Comparison of ENCODE assay signal across 1 cellular context in the genomic region with DNA sequence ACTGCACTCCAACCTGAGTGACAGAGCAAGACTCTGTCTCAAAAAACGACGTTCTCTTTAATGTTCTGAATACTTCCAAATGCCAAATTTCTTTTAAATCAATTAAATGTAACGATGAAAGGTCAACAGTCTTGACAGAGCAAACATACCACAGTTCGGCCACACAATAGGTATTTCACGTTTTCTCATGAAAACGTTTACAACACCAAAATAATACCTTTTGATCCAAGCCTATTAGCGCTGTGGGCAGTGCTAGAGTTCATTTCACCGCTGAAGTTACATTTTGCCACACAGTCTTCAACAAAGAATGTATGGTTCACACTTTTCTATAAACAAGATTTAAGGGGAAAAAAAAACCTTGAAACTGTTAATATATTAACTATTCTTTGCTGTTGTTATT.
TF ChIP-seq lines count a peak whose summit lies in the region.

No MANE protein-coding gene starts in this region.

TF ChIP-seq in WTC11, 78 proteins besides CTCF, POLR2A, EP300 and RAD21 (continued from another document):
- TF ChIP-seq, protein P1, sequence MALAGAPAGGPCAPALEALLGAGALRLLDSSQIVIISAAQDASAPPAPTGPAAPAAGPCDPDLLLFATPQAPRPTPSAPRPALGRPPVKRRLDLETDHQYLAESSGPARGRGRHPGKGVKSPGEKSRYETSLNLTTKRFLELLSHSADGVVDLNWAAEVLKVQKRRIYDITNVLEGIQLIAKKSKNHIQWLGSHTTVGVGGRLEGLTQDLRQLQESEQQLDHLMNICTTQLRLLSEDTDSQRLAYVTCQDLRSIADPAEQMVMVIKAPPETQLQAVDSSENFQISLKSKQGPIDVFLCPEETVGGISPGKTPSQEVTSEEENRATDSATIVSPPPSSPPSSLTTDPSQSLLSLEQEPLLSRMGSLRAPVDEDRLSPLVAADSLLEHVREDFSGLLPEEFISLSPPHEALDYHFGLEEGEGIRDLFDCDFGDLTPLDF (CRISPR knock-in tag; IDR thresholded peaks at IDR 0.05): no peak
- TF ChIP-seq, protein P2, sequence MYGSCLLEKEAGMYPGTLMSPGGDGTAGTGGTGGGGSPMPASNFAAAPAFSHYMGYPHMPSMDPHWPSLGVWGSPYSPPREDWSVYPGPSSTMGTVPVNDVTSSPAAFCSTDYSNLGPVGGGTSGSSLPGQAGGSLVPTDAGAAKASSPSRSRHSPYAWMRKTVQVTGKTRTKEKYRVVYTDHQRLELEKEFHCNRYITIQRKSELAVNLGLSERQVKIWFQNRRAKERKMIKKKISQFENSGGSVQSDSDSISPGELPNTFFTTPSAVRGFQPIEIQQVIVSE (CRISPR knock-in tag; IDR thresholded peaks at IDR 0.05; ENCODE audit: borderline replicate concordance): no peak
- no peak for TF ChIP-seq SOX15 (CRISPR knock-in tag; IDR thresholded peaks at IDR 0.05)
- TF ChIP-seq, protein P3, sequence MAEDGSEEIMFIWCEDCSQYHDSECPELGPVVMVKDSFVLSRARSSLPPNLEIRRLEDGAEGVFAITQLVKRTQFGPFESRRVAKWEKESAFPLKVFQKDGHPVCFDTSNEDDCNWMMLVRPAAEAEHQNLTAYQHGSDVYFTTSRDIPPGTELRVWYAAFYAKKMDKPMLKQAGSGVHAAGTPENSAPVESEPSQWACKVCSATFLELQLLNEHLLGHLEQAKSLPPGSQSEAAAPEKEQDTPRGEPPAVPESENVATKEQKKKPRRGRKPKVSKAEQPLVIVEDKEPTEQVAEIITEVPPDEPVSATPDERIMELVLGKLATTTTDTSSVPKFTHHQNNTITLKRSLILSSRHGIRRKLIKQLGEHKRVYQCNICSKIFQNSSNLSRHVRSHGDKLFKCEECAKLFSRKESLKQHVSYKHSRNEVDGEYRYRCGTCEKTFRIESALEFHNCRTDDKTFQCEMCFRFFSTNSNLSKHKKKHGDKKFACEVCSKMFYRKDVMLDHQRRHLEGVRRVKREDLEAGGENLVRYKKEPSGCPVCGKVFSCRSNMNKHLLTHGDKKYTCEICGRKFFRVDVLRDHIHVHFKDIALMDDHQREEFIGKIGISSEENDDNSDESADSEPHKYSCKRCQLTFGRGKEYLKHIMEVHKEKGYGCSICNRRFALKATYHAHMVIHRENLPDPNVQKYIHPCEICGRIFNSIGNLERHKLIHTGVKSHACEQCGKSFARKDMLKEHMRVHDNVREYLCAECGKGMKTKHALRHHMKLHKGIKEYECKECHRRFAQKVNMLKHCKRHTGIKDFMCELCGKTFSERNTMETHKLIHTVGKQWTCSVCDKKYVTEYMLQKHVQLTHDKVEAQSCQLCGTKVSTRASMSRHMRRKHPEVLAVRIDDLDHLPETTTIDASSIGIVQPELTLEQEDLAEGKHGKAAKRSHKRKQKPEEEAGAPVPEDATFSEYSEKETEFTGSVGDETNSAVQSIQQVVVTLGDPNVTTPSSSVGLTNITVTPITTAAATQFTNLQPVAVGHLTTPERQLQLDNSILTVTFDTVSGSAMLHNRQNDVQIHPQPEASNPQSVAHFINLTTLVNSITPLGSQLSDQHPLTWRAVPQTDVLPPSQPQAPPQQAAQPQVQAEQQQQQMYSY (CRISPR knock-in tag; IDR thresholded peaks at IDR 0.05): no peak
- no peak for TF ChIP-seq MYBL2 (CRISPR knock-in tag; IDR thresholded peaks at IDR 0.05)
- no peak for TF ChIP-seq SMAD4 (CRISPR knock-in tag; IDR thresholded peaks at IDR 0.05)
- TF ChIP-seq ZNF219 (CRISPR knock-in tag; IDR thresholded peaks at IDR 0.05; ENCODE audit: borderline replicate concordance): no peak
- TF ChIP-seq, protein P4, sequence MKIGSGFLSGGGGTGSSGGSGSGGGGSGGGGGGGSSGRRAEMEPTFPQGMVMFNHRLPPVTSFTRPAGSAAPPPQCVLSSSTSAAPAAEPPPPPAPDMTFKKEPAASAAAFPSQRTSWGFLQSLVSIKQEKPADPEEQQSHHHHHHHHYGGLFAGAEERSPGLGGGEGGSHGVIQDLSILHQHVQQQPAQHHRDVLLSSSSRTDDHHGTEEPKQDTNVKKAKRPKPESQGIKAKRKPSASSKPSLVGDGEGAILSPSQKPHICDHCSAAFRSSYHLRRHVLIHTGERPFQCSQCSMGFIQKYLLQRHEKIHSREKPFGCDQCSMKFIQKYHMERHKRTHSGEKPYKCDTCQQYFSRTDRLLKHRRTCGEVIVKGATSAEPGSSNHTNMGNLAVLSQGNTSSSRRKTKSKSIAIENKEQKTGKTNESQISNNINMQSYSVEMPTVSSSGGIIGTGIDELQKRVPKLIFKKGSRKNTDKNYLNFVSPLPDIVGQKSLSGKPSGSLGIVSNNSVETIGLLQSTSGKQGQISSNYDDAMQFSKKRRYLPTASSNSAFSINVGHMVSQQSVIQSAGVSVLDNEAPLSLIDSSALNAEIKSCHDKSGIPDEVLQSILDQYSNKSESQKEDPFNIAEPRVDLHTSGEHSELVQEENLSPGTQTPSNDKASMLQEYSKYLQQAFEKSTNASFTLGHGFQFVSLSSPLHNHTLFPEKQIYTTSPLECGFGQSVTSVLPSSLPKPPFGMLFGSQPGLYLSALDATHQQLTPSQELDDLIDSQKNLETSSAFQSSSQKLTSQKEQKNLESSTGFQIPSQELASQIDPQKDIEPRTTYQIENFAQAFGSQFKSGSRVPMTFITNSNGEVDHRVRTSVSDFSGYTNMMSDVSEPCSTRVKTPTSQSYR (CRISPR knock-in tag; IDR thresholded peaks at IDR 0.05): no peak
- no peak for TF ChIP-seq ESRRA (CRISPR knock-in tag; IDR thresholded peaks at IDR 0.05; ENCODE audit: borderline replicate concordance)
- no peak for TF ChIP-seq ZBTB21 (CRISPR knock-in tag; IDR thresholded peaks at IDR 0.05; ENCODE audit: borderline replicate concordance)
- no peak for TF ChIP-seq AFF4 (CRISPR knock-in tag; IDR thresholded peaks at IDR 0.05; ENCODE audit: borderline replicate concordance)
- TF ChIP-seq FOXK1 (CRISPR knock-in tag; IDR thresholded peaks at IDR 0.05): no peak
- TF ChIP-seq ZNF423 (CRISPR knock-in tag; IDR thresholded peaks at IDR 0.05): no peak
- TF ChIP-seq, protein P5, sequence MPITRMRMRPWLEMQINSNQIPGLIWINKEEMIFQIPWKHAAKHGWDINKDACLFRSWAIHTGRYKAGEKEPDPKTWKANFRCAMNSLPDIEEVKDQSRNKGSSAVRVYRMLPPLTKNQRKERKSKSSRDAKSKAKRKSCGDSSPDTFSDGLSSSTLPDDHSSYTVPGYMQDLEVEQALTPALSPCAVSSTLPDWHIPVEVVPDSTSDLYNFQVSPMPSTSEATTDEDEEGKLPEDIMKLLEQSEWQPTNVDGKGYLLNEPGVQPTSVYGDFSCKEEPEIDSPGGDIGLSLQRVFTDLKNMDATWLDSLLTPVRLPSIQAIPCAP (CRISPR knock-in tag; IDR thresholded peaks at IDR 0.05): no peak
- no peak for TF ChIP-seq SP1 (CRISPR knock-in tag; conservative IDR thresholded peaks at IDR 0.05)
- TF ChIP-seq PRRX2 (CRISPR knock-in tag; IDR thresholded peaks at IDR 0.05): no peak
- no peak for TF ChIP-seq RELA (CRISPR knock-in tag; IDR thresholded peaks at IDR 0.05; ENCODE audit: borderline replicate concordance)
